Comparison of ENCODE assay signal across 8 cellular contexts in genomic region chr17:62869885-62870580, GRCh38.
DNase-seq lines count a peak whose midpoint lies in the region; ATAC-seq, FAIRE-seq and TF ChIP-seq lines count a peak whose summit lies in the region.

No MANE protein-coding gene starts in this region.

- no peak overlapping the region for H3K27ac Mint-ChIP-seq in activated T-helper 2 cell treated with anti-CD3 and anti-CD28 coated beads, Interferon-gamma antibody, Interleukin-2, Interleukin-4, amounts not matched to agents 10 μg/mL and 5 μg/mL and 100 μg/mL, durations not matched to agents 14 hours and 24 hours and 36 hours

- DNase-seq in D721Med (ENCODE audit: insufficient read length, low spot score) (peak; percentile 26), NCI-H1417 treated with DMSO at 0.1 percent for 48 hours (lab: John Stamatoyannopoulos, UW) (peak; percentile 69), astrocyte of the spinal cord (ENCODE audit: low read depth, low spot score) (peak; percentile 84), islet precursor cell (peak; percentile 96), GM20000 (ENCODE audit: low spot score) (no peak), OCI-M1 (lab: John Stamatoyannopoulos, UW) (no peak)
- no peak for DNase-seq in activated T-helper 2 cell treated with anti-CD3 and anti-CD28 coated beads, Interferon-gamma antibody, Interleukin-2, Interleukin-4, amounts not matched to agents 10 μg/mL and 5 μg/mL and 100 μg/mL, durations not matched to agents 14 hours and 24 hours and 36 hours (ENCODE audit: low spot score)

- intact Hi-C loops in activated T-helper 2 cell treated with anti-CD3 and anti-CD28 coated beads, Interferon-gamma antibody, Interleukin-2, Interleukin-4, amounts not matched to agents 10 μg/mL and 5 μg/mL and 100 μg/mL, durations not matched to agents 14 hours and 24 hours and 36 hours (cut with micrococcal nuclease): no loop called here

- H3K4me3 ChIP-seq in astrocyte of the spinal cord (ENCODE audit: low read depth, low read length): no peak overlapping the region

- no peaks in the 10 kb centered on the region for H3K36me3 Mint-ChIP-seq in activated T-helper 2 cell treated with anti-CD3 and anti-CD28 coated beads, Interferon-gamma antibody, Interleukin-2, Interleukin-4, amounts not matched to agents 10 μg/mL and 5 μg/mL and 100 μg/mL, durations not matched to agents 14 hours and 24 hours and 36 hours (ENCODE audit: low read depth)

- no peak overlapping the region for H3K4me3 Mint-ChIP-seq in activated T-helper 2 cell treated with anti-CD3 and anti-CD28 coated beads, Interferon-gamma antibody, Interleukin-2, Interleukin-4, amounts not matched to agents 10 μg/mL and 5 μg/mL and 100 μg/mL, durations not matched to agents 14 hours and 24 hours and 36 hours (ENCODE audit: low read depth)

- peaks cover 9% of the 10 kb centered on the region for H3K27me3 Mint-ChIP-seq in activated T-helper 2 cell treated with anti-CD3 and anti-CD28 coated beads, Interferon-gamma antibody, Interleukin-2, Interleukin-4, amounts not matched to agents 10 μg/mL and 5 μg/mL and 100 μg/mL, durations not matched to agents 14 hours and 24 hours and 36 hours (ENCODE audit: low read depth)

- no peaks in the 10 kb centered on the region for H3K4me1 Mint-ChIP-seq in activated T-helper 2 cell treated with anti-CD3 and anti-CD28 coated beads, Interferon-gamma antibody, Interleukin-2, Interleukin-4, amounts not matched to agents 10 μg/mL and 5 μg/mL and 100 μg/mL, durations not matched to agents 14 hours and 24 hours and 36 hours (ENCODE audit: low read depth)

- FAIRE-seq in D721Med (lab: Jason Lieb, UNC): no peak

- TF ChIP-seq CTCF in D721Med (IDR thresholded peaks at IDR 0.05; ENCODE audit: insufficient read depth, missing control alignments) (no peak), astrocyte of the spinal cord (IDR thresholded peaks at IDR 0.05; ENCODE audit: low read depth, low read length) (no peak), GM20000 (IDR thresholded peaks at IDR 0.05; ENCODE audit: extremely low read depth, missing control alignments) (no peak)

- no peak for ATAC-seq in HG03432 (IDR thresholded peaks at IDR 0.05; ENCODE audit: unreplicated experiment)

- in situ Hi-C loops in astrocyte of the spinal cord (cut with HindIII; ENCODE audit: low sequenced_read_pairs): no loop called here

- H3K9me3 Mint-ChIP-seq in activated T-helper 2 cell treated with anti-CD3 and anti-CD28 coated beads, Interferon-gamma antibody, Interleukin-2, Interleukin-4, amounts not matched to agents 10 μg/mL and 5 μg/mL and 100 μg/mL, durations not matched to agents 14 hours and 24 hours and 36 hours: no peaks in the 10 kb centered on the region

Comparison
In these comparisons a context has a peak if more than half of its experiments do, and no peak if none do; other contexts are left out.
1. DNase-seq: peak in D721Med (single experiment), NCI-H1417 treated with DMSO at 0.1 percent for 48 hours (single experiment), astrocyte of the spinal cord (single experiment) and islet precursor cell (single experiment); none in GM20000 (single experiment), OCI-M1 (single experiment) and activated T-helper 2 cell treated with anti-CD3 and anti-CD28 coated beads, Interferon-gamma antibody, Interleukin-2, Interleukin-4, amounts not matched to agents 10 μg/mL and 5 μg/mL and 100 μg/mL, durations not matched to agents 14 hours and 24 hours and 36 hours (single experiment).